Comparison of ENCODE assay signal across 31 cellular contexts in the genomic region with DNA sequence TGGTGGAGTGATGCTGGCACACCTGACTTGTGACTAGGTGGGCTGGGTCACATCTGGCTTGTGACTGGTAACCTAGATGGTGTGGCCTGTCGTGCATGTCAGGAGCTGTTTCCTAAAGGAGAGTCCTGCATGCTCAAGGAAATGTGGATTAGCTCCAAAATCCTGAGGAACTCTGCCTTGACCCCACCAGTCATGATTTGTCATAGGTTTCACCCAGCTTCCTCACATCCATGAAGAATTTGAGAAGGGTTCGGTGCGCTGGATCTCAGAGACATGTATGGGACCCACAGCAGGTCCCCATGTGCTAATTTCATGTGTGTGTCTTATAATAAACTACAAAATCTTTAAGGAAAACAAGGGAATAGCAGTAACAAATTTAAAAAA.
DNase-seq lines count a peak whose midpoint lies in the region; ATAC-seq and TF ChIP-seq lines count a peak whose summit lies in the region.
"Had no signal": no experiment of that assay in that cellular context is flagged by ENCODE, and none has a peak within 500 bp of the region (broad histone marks: within the 10 kb centered on the region; RNA-seq: fewer than 3 reads in every experiment).

No MANE protein-coding gene starts in this region.

- H3K9me3 ChIP-seq in adipocyte (ENCODE audit: control insufficient read depth, low read length), result no peaks in the 10 kb centered on the region
- no peaks in the 10 kb centered on the region for H3K9me3 ChIP-seq in uterus
- H3K9me3 ChIP-seq: ovary, suprapubic skin had no signal

- H3K4me1 ChIP-seq in adipocyte (ENCODE audit: control insufficient read depth, insufficient read depth, low read length) (peaks cover 59% of the 10 kb centered on the region), uterus (peaks cover 0 to 11% of the 10 kb centered on the region in 2 donors)

- DNase-seq in HCEC 1CT (peak; percentile 82), adipocyte (ENCODE audit: low read depth) (no peak), mesothelial cell of epicardium (ENCODE audit: low spot score in 2 of 2, unreplicated experiment in 2 of 2) (no peak), uterus (no peak), NCI-H345 treated with DMSO at 0.1 percent for 48 hours (lab: John Stamatoyannopoulos, UW; ENCODE audit: unreplicated experiment) (no peak)
- no peak for DNase-seq in activated effector memory CD4-positive, alpha-beta T cell treated with Interleukin-2 at 50 U/mL for 16 hours
- DNase-seq: activated CD4-positive, alpha-beta T cell treated with anti-CD3 and anti-CD28 coated beads for 4 hours; anterior cingulate cortex; caudate nucleus; COR-L47; cortex of kidney; effector memory CD8-positive, alpha-beta T cell; GDM1; glutamatergic neuron; H7; left colon; mammary epithelial cell; NCI-H2107; NCI-H446; NCI-H748 treated with DMSO at 0.1 percent for 48 hours; nephron progenitor cell; small intestine; stimulated activated naive CD4-positive, alpha-beta T cell treated with Interleukin-2 at 50 U/mL for 16 hours; T-helper 9 cell; WERI-Rb-1 had no signal

- H3K4me3 Mint-ChIP-seq in mesothelial cell of epicardium, result no peak overlapping the region
- H3K4me3 Mint-ChIP-seq: activated T-helper 17 cell treated with anti-CD3 and anti-CD28 coated beads, Interleukin-2, amount 50 U/mL, for 72 hours; effector memory CD8-positive, alpha-beta T cell; nephron progenitor cell had no signal

- peaks cover 34% of the 10 kb centered on the region for H3K9me3 Mint-ChIP-seq in mesothelial cell of epicardium
- H3K9me3 Mint-ChIP-seq: activated T-helper 17 cell treated with anti-CD3 and anti-CD28 coated beads, Interleukin-2, amount 50 U/mL, for 72 hours had no signal

- no peak for ATAC-seq in GM18873 (IDR thresholded peaks at IDR 0.05; ENCODE audit: low FRiP score, unreplicated experiment)
- ATAC-seq: activated naive CD4-positive, alpha-beta T cell treated with anti-CD3 and anti-CD28 coated beads, Interleukin-2, amount 50 U/mL, for 72 hours; activated T-helper 17 cell treated with anti-CD3 and anti-CD28 coated beads, Interleukin-2, amount 50 U/mL, for 72 hours; effector memory CD8-positive, alpha-beta T cell; left colon had no signal

- no peaks in the 10 kb centered on the region for H3K27me3 Mint-ChIP-seq in mesothelial cell of epicardium (ENCODE audit: low read depth)

- peak overlapping the region; percentile 47 for H3K27ac Mint-ChIP-seq in mesothelial cell of epicardium
- H3K27ac Mint-ChIP-seq: activated naive CD4-positive, alpha-beta T cell treated with anti-CD3 and anti-CD28 coated beads, Interleukin-2, amount 50 U/mL, for 72 hours; activated T-helper 17 cell treated with anti-CD3 and anti-CD28 coated beads, Interleukin-2, amount 50 U/mL, for 72 hours; effector memory CD8-positive, alpha-beta T cell; nephron progenitor cell had no signal

- peak overlapping the region; percentile 3 for H3K9ac ChIP-seq in adipocyte (ENCODE audit: low read length)

- H3K36me3 ChIP-seq in adipocyte (ENCODE audit: control insufficient read depth, insufficient read depth, low read length, severe bottlenecking) (no peaks in the 10 kb centered on the region), uterus (no peaks in the 10 kb centered on the region)
- H3K36me3 ChIP-seq: ovary, suprapubic skin, WERI-Rb-1 had no signal

- no peaks in the 10 kb centered on the region for H3K27me3 ChIP-seq in adipocyte (replicated peaks; ENCODE audit: control insufficient read depth, insufficient read depth, low read length)
- H3K27me3 ChIP-seq in uterus, result no peaks in the 10 kb centered on the region
- H3K27me3 ChIP-seq: ovary, suprapubic skin had no signal

- TF ChIP-seq CTCF in mesothelial cell of epicardium (IDR thresholded peaks at IDR 0.05; ENCODE audit: unreplicated experiment) (no peak), uterus (IDR thresholded peaks at IDR 0.05) (no peak)

- peaks cover 7% of the 10 kb centered on the region for H3K4me1 Mint-ChIP-seq in mesothelial cell of epicardium
- H3K4me1 Mint-ChIP-seq: activated T-helper 17 cell treated with anti-CD3 and anti-CD28 coated beads, Interleukin-2, amount 50 U/mL, for 72 hours had no signal

- no peak overlapping the region for H3K4me3 ChIP-seq in adipocyte (ENCODE audit: low read length)
- H3K4me3 ChIP-seq in uterus, result no peak overlapping the region
- H3K4me3 ChIP-seq: ovary, suprapubic skin had no signal

- no peak for TF ChIP-seq POLR2A in uterus (IDR thresholded peaks at IDR 0.05)

- peak overlapping the region; percentile 24 to 99 for H3K27ac ChIP-seq in uterus
- H3K27ac ChIP-seq: C4-2B, suprapubic skin, WERI-Rb-1 had no signal

- H3K36me3 Mint-ChIP-seq in mesothelial cell of epicardium, result peaks cover 11% of the 10 kb centered on the region

- intact Hi-C loops in uterus (cut with DNase I; ENCODE audit: low total_unique reads), result no loop called here
